8 cellular contexts compared by ENCODE assay signal in genomic region chr13:41310963-41311606, GRCh38. TPM values are rescaled to one million over a fixed set of nuclear protein-coding genes. Genes with fewer than 3 reads are reported as not detected.
DNase-seq lines count a peak whose midpoint lies in the region; ATAC-seq and TF ChIP-seq lines count a peak whose summit lies in the region.

Gene NAA16, plus strand, starts transcription at chr13:41311267. Its CDS starts 262 bp downstream, at chr13:41311529.

- peaks cover 40% of the 10 kb centered on the region for H3K4me1 Mint-ChIP-seq in activated T-cell treated with anti-CD3 and anti-CD28 coated beads, Interleukin-2, amount 50 U/mL, for 4 hours (ENCODE audit: low read depth)

- TF ChIP-seq CTCF in Panc1 (IDR thresholded peaks at IDR 0.05) (no peak), esophagus muscularis mucosa (IDR thresholded peaks at IDR 0.05) (no peak)

- POLR2A ChIA-PET in Panc1 (lab: Charles Lee): no interaction called here

- H3K27me3 ChIP-seq in Panc1 (ENCODE audit: control insufficient read depth, insufficient read depth, low read length) (no peaks in the 10 kb centered on the region), esophagus muscularis mucosa (no peaks in the 10 kb centered on the region), muscle layer of duodenum (ENCODE audit: low read depth, low read length) (no peaks in the 10 kb centered on the region)

- BruUV-seq in Panc1 (replicated peaks; lab: Mats Ljungman, UMichigan): no TSS peak

- H3K4me3 Mint-ChIP-seq in activated T-cell treated with anti-CD3 and anti-CD28 coated beads, Interleukin-2, amount 50 U/mL, for 4 hours: peak within 1 kb of the TSS; percentile 87

- H3K9me3 Mint-ChIP-seq in activated T-cell treated with anti-CD3 and anti-CD28 coated beads, Interleukin-2, amount 50 U/mL, for 4 hours: no peaks in the 10 kb centered on the region

- peak within 1 kb of the TSS; percentile 91 for H3K27ac ChIP-seq in Panc1 (ENCODE audit: low read length)
- H3K27ac ChIP-seq in esophagus muscularis mucosa (replicated peaks in 1 of 4): peak within 1 kb of the TSS; percentile 91 to 97 (median 94)
- H3K27ac ChIP-seq in muscle layer of duodenum (ENCODE audit: low read length): peak within 1 kb of the TSS; percentile 95

- in situ Hi-C loops in KBM-7 (cut with MboI; ENCODE audit: low pct_unique_long_range_greater_than_20kb, low sequenced_read_pairs) (no loop called here), Panc1 (cut with HindIII; ENCODE audit: low pct_unique_long_range_greater_than_20kb, low sequenced_read_pairs) (no loop called here)

- H3K4me3 ChIP-seq in Panc1 (ENCODE audit: low read depth in 2 of 2, low read length in 2 of 2): peak within 1 kb of the TSS; percentile 84 to 96
- H3K4me3 ChIP-seq in esophagus muscularis mucosa: peak within 1 kb of the TSS; percentile 87 to 98 (median 92)
- peak within 1 kb of the TSS; percentile 78 to 99 for H3K4me3 ChIP-seq in muscle layer of duodenum (ENCODE audit: low read depth in 1 of 2, low read length in 2 of 2)

- 0% methylated on average over 38 of the region's 53 CpGs for WGBS in esophagus muscularis mucosa

- no peaks in the 10 kb centered on the region; the same call in 1 of the 2 replicates for H3K36me3 ChIP-seq in Panc1 (ENCODE audit: control insufficient read depth, insufficient read depth, low read length)
- H3K36me3 ChIP-seq in esophagus muscularis mucosa: no peaks in the 10 kb centered on the region
- H3K36me3 ChIP-seq in muscle layer of duodenum (ENCODE audit: control insufficient read depth in 1 of 2, insufficient read depth in 2 of 2, low read length in 2 of 2): no peaks in the 10 kb centered on the region

- H3K9me3 ChIP-seq in Panc1 (ENCODE audit: control insufficient read depth, insufficient read depth, low read depth, low read length): no peaks in the 10 kb centered on the region
- H3K9me3 ChIP-seq in esophagus muscularis mucosa: no peaks in the 10 kb centered on the region
- no peaks in the 10 kb centered on the region for H3K9me3 ChIP-seq in muscle layer of duodenum (ENCODE audit: control insufficient read depth in 1 of 2, low read length in 2 of 2)

- H3K36me3 Mint-ChIP-seq in activated T-cell treated with anti-CD3 and anti-CD28 coated beads, Interleukin-2, amount 50 U/mL, for 4 hours (ENCODE audit: insufficient read depth): no peaks in the 10 kb centered on the region

- TF ChIP-seq POLR2A in esophagus muscularis mucosa (IDR thresholded peaks at IDR 0.05; ENCODE audit: low read depth): peak; percentile 64

- CTCF ChIA-PET in Panc1 (lab: Charles Lee): no interaction called here

- intact Hi-C loops in Panc1 (cut with micrococcal nuclease; ENCODE audit: unreplicated experiment): no loop called here
- intact Hi-C loops in esophagus muscularis mucosa (cut with DNase I): loop anchor here (5.0 kb wide), 1 partner anchor 49 kb away; the partner anchor contains the start of gene MTRF1

- DNase-seq in DMS79 (lab: John Stamatoyannopoulos, UW) (peak; percentile 46), KBM-7 (peak; percentile 92), Panc1 (ENCODE audit: low read depth, low spot score) (peak; percentile 67), esophagus muscularis mucosa (ENCODE audit: extremely low spot score) (peak; percentile 96)
- DNase-seq in activated T-cell treated with anti-CD3 and anti-CD28 coated beads, Interleukin-2, amount 50 U/mL, for 4 hours: peak; percentile 97
- peak; percentile 95 for DNase-seq in stimulated activated CD8-positive, alpha-beta memory T cell treated with anti-CD3 and anti-CD28 coated beads, Interleukin-7, amount 100 ng/mL, for 24 hours (ENCODE audit: low read depth)

- no peak for TF ChIP-seq EP300 in esophagus muscularis mucosa (IDR thresholded peaks at IDR 0.05)

- no peaks in the 10 kb centered on the region for H3K27me3 Mint-ChIP-seq in activated T-cell treated with anti-CD3 and anti-CD28 coated beads, Interleukin-2, amount 50 U/mL, for 4 hours (ENCODE audit: low read depth)

- ATAC-seq in GM21717 (IDR thresholded peaks at IDR 0.05; ENCODE audit: unreplicated experiment): peak; percentile 57
- peak; percentile 90 for ATAC-seq in Panc1
- ATAC-seq in activated T-cell treated with anti-CD3 and anti-CD28 coated beads, Interleukin-2, amount 50 U/mL, for 4 hours: peak; percentile 91 to 92

- H3K4me1 ChIP-seq in Panc1 (ENCODE audit: control insufficient read depth, insufficient read depth, low read length) (peaks cover 25% of the 10 kb centered on the region), esophagus muscularis mucosa (peaks cover 20 to 40% (median 39%) of the 10 kb centered on the region in 4 donors), muscle layer of duodenum (ENCODE audit: control insufficient read depth in 1 of 2, insufficient read depth in 2 of 2, low read length in 2 of 2) (peaks cover 5 to 29% of the 10 kb centered on the region in 2 donors)

RNA-seq across cellular contexts. Expression of gene NAA16, which starts in this region (rescaled TPM):
- total RNA-seq in Panc1 (2021; ENCODE audit: unreplicated experiment): 24.2 TPM
- 6.8 TPM for polyA plus RNA-seq in Panc1 (2012; ENCODE audit: insufficient read length)
- 10 to 100 TPM; 20.5 to 23.3 (median 21.3) TPM for total RNA-seq in activated T-cell treated with anti-CD3 and anti-CD28 coated beads, Interleukin-2, amount 50 U/mL, for 4 hours
- 10 to 100 TPM; 13.8 to 22.0 (median 14.9) TPM for total RNA-seq in esophagus muscularis mucosa

Comparison
In these comparisons a context has a peak if more than half of its experiments do, and no peak if none do; other contexts are left out.
1. Peak in every context shown above with its lines: DNase-seq, ATAC-seq, H3K4me3 ChIP-seq and H3K27ac ChIP-seq.
2. DNase-seq: peak in every context shown above with its lines; median percentile 97 in activated T-cell treated with anti-CD3 and anti-CD28 coated beads, Interleukin-2, amount 50 U/mL, for 4 hours; 96 in esophagus muscularis mucosa; 95 in stimulated activated CD8-positive, alpha-beta memory T cell treated with anti-CD3 and anti-CD28 coated beads, Interleukin-7, amount 100 ng/mL, for 24 hours; 92 in KBM-7; 67 in Panc1; 46 in DMS79.